Comparison of ENCODE assay signal across 1 cellular context in the genomic region with DNA sequence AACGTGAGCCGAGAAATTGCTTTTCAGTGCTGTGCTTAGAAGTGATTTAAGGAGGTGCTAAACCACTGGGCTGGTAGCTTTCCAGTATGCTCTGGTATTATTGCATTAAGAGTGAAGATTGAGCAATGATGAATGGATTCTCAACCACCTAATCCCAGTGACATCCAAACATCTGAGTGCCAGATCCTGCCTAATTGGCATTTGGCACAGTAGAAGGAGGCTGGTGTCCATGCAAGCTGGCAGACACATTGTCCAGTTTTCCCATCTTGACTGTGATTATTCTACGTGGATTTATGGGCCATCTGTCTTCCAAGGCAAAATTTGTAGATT.
TF ChIP-seq lines count a peak whose summit lies in the region.

No MANE protein-coding gene starts in this region.

TF ChIP-seq in SK-N-SH treated with all-trans-retinoic acid at 6 μM for 48 hours, 23 proteins besides CTCF, POLR2A, EP300 and RAD21 (continued from another document):
- TF ChIP-seq, protein P1, sequence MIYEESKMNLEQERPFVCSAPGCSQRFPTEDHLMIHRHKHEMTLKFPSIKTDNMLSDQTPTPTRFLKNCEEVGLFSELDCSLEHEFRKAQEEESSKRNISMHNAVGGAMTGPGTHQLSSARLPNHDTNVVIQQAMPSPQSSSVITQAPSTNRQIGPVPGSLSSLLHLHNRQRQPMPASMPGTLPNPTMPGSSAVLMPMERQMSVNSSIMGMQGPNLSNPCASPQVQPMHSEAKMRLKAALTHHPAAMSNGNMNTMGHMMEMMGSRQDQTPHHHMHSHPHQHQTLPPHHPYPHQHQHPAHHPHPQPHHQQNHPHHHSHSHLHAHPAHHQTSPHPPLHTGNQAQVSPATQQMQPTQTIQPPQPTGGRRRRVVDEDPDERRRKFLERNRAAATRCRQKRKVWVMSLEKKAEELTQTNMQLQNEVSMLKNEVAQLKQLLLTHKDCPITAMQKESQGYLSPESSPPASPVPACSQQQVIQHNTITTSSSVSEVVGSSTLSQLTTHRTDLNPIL (CRISPR knock-in tag; IDR thresholded peaks at IDR 0.05; ENCODE audit: low read depth), result no peak
- TF ChIP-seq RARB (CRISPR knock-in tag; IDR thresholded peaks at IDR 0.05), result no peak
- TF ChIP-seq TOX (CRISPR knock-in tag; IDR thresholded peaks at IDR 0.05; ENCODE audit: borderline replicate concordance), result no peak
